Comparison of ENCODE assay signal across 12 cellular contexts in genomic region chr1:101282314-101283087, GRCh38. TPM values are rescaled to one million over a fixed set of nuclear protein-coding genes. Genes with fewer than 3 reads are reported as not detected.
DNase-seq lines count a peak whose midpoint lies in the region; ATAC-seq and TF ChIP-seq lines count a peak whose summit lies in the region.
"Had no signal": no experiment of that assay in that cellular context is flagged by ENCODE, and none has a peak within 500 bp of the region (broad histone marks: within the 10 kb centered on the region; RNA-seq: fewer than 3 reads in every experiment).

No MANE protein-coding gene starts in this region.

- H3K4me3 Mint-ChIP-seq in CD4-positive, CD25-positive, alpha-beta regulatory T cell, result peak overlapping the region in 1 of 4 donors; percentile 18
- H3K4me3 Mint-ChIP-seq in activated naive CD8-positive, alpha-beta T cell treated with anti-CD3 and anti-CD28 coated beads, Interleukin-2, amount 10 ng/mL, durations not matched to agents 7 days and 5 days, result no peak overlapping the region
- H3K4me3 Mint-ChIP-seq: type B pancreatic cell had no signal

- H3K4me3 ChIP-seq in CD4-positive, CD25-positive, alpha-beta regulatory T cell (ENCODE audit: low read depth, low read length), result no peak overlapping the region
- no peak overlapping the region for H3K4me3 ChIP-seq in lower leg skin (ENCODE audit: low read depth, poor library complexity, severe bottlenecking)
- no peak overlapping the region for H3K4me3 ChIP-seq in testis
- H3K4me3 ChIP-seq: prostate gland had no signal

- H3K9me3 Mint-ChIP-seq in CD4-positive, CD25-positive, alpha-beta regulatory T cell, result peaks cover 0 to 2% (median 0%) of the 10 kb centered on the region in 7 donors
- H3K9me3 Mint-ChIP-seq in activated naive CD8-positive, alpha-beta T cell treated with anti-CD3 and anti-CD28 coated beads, Interleukin-2, amount 10 ng/mL, durations not matched to agents 7 days and 5 days, result no peaks in the 10 kb centered on the region
- H3K9me3 Mint-ChIP-seq: type B pancreatic cell had no signal

- H3K27ac Mint-ChIP-seq in CD4-positive, CD25-positive, alpha-beta regulatory T cell, result peak overlapping the region in 2 of 3 donors; percentile 6 to 80
- peak overlapping the region; percentile 33 for H3K27ac Mint-ChIP-seq in activated naive CD8-positive, alpha-beta T cell treated with anti-CD3 and anti-CD28 coated beads, Interleukin-2, amount 10 ng/mL, durations not matched to agents 7 days and 5 days
- H3K27ac Mint-ChIP-seq: type B pancreatic cell had no signal

- ATAC-seq in CD4-positive, CD25-positive, alpha-beta regulatory T cell (ENCODE audit: low read depth in 2 of 2), result no peak
- ATAC-seq in activated naive CD8-positive, alpha-beta T cell treated with anti-CD3 and anti-CD28 coated beads, Interleukin-2, amount 10 ng/mL, durations not matched to agents 7 days and 5 days (ENCODE audit: low read depth), result no peak

- no peaks in the 10 kb centered on the region for H3K27me3 ChIP-seq in CD4-positive, CD25-positive, alpha-beta regulatory T cell (ENCODE audit: control insufficient read depth, insufficient read depth, low read length)
- H3K27me3 ChIP-seq in testis, result no peaks in the 10 kb centered on the region

- intact Hi-C loops in lower leg skin (cut with DNase I; ENCODE audit: low total_unique reads) (loop anchor here (10.0 kb wide), 1 partner anchor 358 kb away; no protein-coding TSS in a partner anchor), testis (cut with DNase I; ENCODE audit: low total_unique reads) (no loop called here)

- H3K27me3 Mint-ChIP-seq in CD4-positive, CD25-positive, alpha-beta regulatory T cell, result no peaks in the 10 kb centered on the region
- H3K27me3 Mint-ChIP-seq in activated naive CD8-positive, alpha-beta T cell treated with anti-CD3 and anti-CD28 coated beads, Interleukin-2, amount 10 ng/mL, durations not matched to agents 7 days and 5 days, result no peaks in the 10 kb centered on the region

- no peak for TF ChIP-seq POLR2A in lower leg skin (IDR thresholded peaks at IDR 0.05)
- no peak for TF ChIP-seq POLR2A in testis (IDR thresholded peaks at IDR 0.05)

- peaks cover 73% of the 10 kb centered on the region for H3K4me1 ChIP-seq in CD4-positive, CD25-positive, alpha-beta regulatory T cell (ENCODE audit: control insufficient read depth, insufficient read depth, low read length, poor library complexity, severe bottlenecking)
- H3K4me1 ChIP-seq in testis, result no peaks in the 10 kb centered on the region
- H3K4me1 ChIP-seq: prostate gland had no signal

- no peak for DNase-seq in CD4-positive, CD25-positive, alpha-beta regulatory T cell
- peak; percentile 84 for DNase-seq in EH (ENCODE audit: low read depth)
- DNase-seq in activated naive CD8-positive, alpha-beta T cell treated with anti-CD3 and anti-CD28 coated beads, Interleukin-2, amount 10 ng/mL, durations not matched to agents 7 days and 5 days, result no peak
- DNase-seq in fibroblast of the conjunctiva (ENCODE audit: low read depth), result peak; percentile 43
- DNase-seq in lower leg skin (ENCODE audit: low spot score in 2 of 2), result no peak
- DNase-seq in NCI-H146 treated with DMSO at 0.1 percent for 48 hours (lab: John Stamatoyannopoulos, UW; ENCODE audit: unreplicated experiment), result no peak
- DNase-seq in testis, result no peak
- DNase-seq: DMS79 treated with DMSO at 0.1 percent for 48 hours, glutamatergic neuron, NCI-H2171 treated with DMSO at 0.1 percent for 48 hours had no signal

- H3K4me1 Mint-ChIP-seq in CD4-positive, CD25-positive, alpha-beta regulatory T cell, result peaks cover 39 to 92% (median 69%) of the 10 kb centered on the region in 4 donors
- peaks cover 60% of the 10 kb centered on the region for H3K4me1 Mint-ChIP-seq in activated naive CD8-positive, alpha-beta T cell treated with anti-CD3 and anti-CD28 coated beads, Interleukin-2, amount 10 ng/mL, durations not matched to agents 7 days and 5 days

- H3K36me3 ChIP-seq in CD4-positive, CD25-positive, alpha-beta regulatory T cell (ENCODE audit: control insufficient read depth, insufficient read depth, low read length), result no peaks in the 10 kb centered on the region
- H3K36me3 ChIP-seq in testis (ENCODE audit: low read depth, missing control alignments), result no peaks in the 10 kb centered on the region
- H3K36me3 ChIP-seq: prostate gland had no signal

- H3K27ac ChIP-seq in CD4-positive, CD25-positive, alpha-beta regulatory T cell (ENCODE audit: insufficient read depth, low read length, poor library complexity, severe bottlenecking), result no peak overlapping the region
- H3K27ac ChIP-seq in testis, result no peak overlapping the region
- H3K27ac ChIP-seq: prostate gland had no signal

- H3K9me3 ChIP-seq in CD4-positive, CD25-positive, alpha-beta regulatory T cell (ENCODE audit: control insufficient read depth in 2 of 2, low read length in 2 of 2), result no peaks in the 10 kb centered on the region
- H3K9me3 ChIP-seq in testis, result no peaks in the 10 kb centered on the region
- H3K9me3 ChIP-seq: prostate gland had no signal

- no peaks in the 10 kb centered on the region for H3K36me3 Mint-ChIP-seq in CD4-positive, CD25-positive, alpha-beta regulatory T cell
- H3K36me3 Mint-ChIP-seq in activated naive CD8-positive, alpha-beta T cell treated with anti-CD3 and anti-CD28 coated beads, Interleukin-2, amount 10 ng/mL, durations not matched to agents 7 days and 5 days, result peaks cover 2% of the 10 kb centered on the region
- H3K36me3 Mint-ChIP-seq: type B pancreatic cell had no signal

- TF ChIP-seq CTCF in lower leg skin (IDR thresholded peaks at IDR 0.05) (no peak), testis (IDR thresholded peaks at IDR 0.05) (no peak)

- POLR2A ChIA-PET in activated naive CD8-positive, alpha-beta T cell treated with anti-CD3 and anti-CD28 coated beads, Interleukin-2, amount 10 ng/mL, durations not matched to agents 7 days and 5 days (lab: Charles Lee), result interaction anchor here (0.6 to 1.2 kb wide), 2 partner anchors 14 to 46 kb away, joined by 3 to 4 read pairs; partner anchors contain the start of gene S1PR1

- 68 to 81% methylated on average over 10 of the region's 10 CpGs for WGBS in lower leg skin, 2 donors
- WGBS in testis, 2 donors, result 68 to 80% methylated on average over 10 of the region's 10 CpGs

RNA-seq across cellular contexts. Expression of gene S1PR1, which starts 45.7 kb away (rescaled TPM):
- total RNA-seq in CD4-positive, CD25-positive, alpha-beta regulatory T cell, result 191 TPM
- 100 to 1,000 TPM; 131 to 165 (median 151) TPM for polyA plus RNA-seq in CD4-positive, CD25-positive, alpha-beta regulatory T cell
- 100 to 1,000 TPM; 124 to 138 TPM for total RNA-seq in activated naive CD8-positive, alpha-beta T cell treated with anti-CD3 and anti-CD28 coated beads, Interleukin-2, amount 10 ng/mL, durations not matched to agents 7 days and 5 days
- total RNA-seq in lower leg skin (10 to 100 TPM; 19.3 to 62.5 (median 27.7) TPM), testis (10 to 100 TPM in 1 of 2 donors, 1 to 10 TPM in 1; 6.4 to 11.5 TPM)
- 9.3 TPM for polyA plus RNA-seq in testis (ENCODE audit: insufficient read depth, low read depth, low replicate concordance)

Comparison
In these comparisons a context has a peak if more than half of its experiments do, and no peak if none do; other contexts are left out.
1. DNase-seq: peak in EH (single experiment) and fibroblast of the conjunctiva (single experiment); none in CD4-positive, CD25-positive, alpha-beta regulatory T cell (0 of 3), activated naive CD8-positive, alpha-beta T cell treated with anti-CD3 and anti-CD28 coated beads, Interleukin-2, amount 10 ng/mL, durations not matched to agents 7 days and 5 days (single experiment), lower leg skin (0 of 2), NCI-H146 treated with DMSO at 0.1 percent for 48 hours (single experiment) and testis (single experiment).